ENCODE assay signal across 8 cellular contexts in genomic region chr2:231673348-231673770, GRCh38. TPM values are rescaled to one million over a fixed set of nuclear protein-coding genes. Genes with fewer than 3 reads are reported as not detected.
DNase-seq lines count a peak whose midpoint lies in the region; TF ChIP-seq lines count a peak whose summit lies in the region.

No MANE protein-coding gene starts in this region.

- intact Hi-C loops in activated CD4-positive, alpha-beta memory T cell treated with anti-CD3 and anti-CD28 coated beads for 36 hours (cut with micrococcal nuclease) = no loop called here

- H3K36me3 Mint-ChIP-seq in activated CD4-positive, alpha-beta memory T cell treated with anti-CD3 and anti-CD28 coated beads for 36 hours = no peaks in the 10 kb centered on the region

- no peak overlapping the region for H3K27ac Mint-ChIP-seq in activated CD4-positive, alpha-beta memory T cell treated with anti-CD3 and anti-CD28 coated beads for 36 hours

- peaks cover 9% of the 10 kb centered on the region for H3K4me1 Mint-ChIP-seq in activated CD4-positive, alpha-beta memory T cell treated with anti-CD3 and anti-CD28 coated beads for 36 hours (ENCODE audit: low read depth)

- H3K27me3 Mint-ChIP-seq in activated CD4-positive, alpha-beta memory T cell treated with anti-CD3 and anti-CD28 coated beads for 36 hours = no peaks in the 10 kb centered on the region

- CTCF ChIA-PET in activated CD4-positive, alpha-beta memory T cell treated with anti-CD3 and anti-CD28 coated beads for 36 hours (lab: Charles Lee) = interaction anchor here (0.7 to 21.7 kb wide), 4 partner anchors 26 to 61 kb away, joined by 3 to 578 read pairs (median 108); no protein-coding TSS in a partner anchor

- H3K4me3 ChIP-seq in choroid plexus epithelial cell (ENCODE audit: low read depth, low read length) = peak overlapping the region; percentile 58

- H3K4me3 Mint-ChIP-seq in activated CD4-positive, alpha-beta memory T cell treated with anti-CD3 and anti-CD28 coated beads for 36 hours = no peak overlapping the region

- POLR2A ChIA-PET in activated CD4-positive, alpha-beta memory T cell treated with anti-CD3 and anti-CD28 coated beads for 36 hours (lab: Charles Lee) = interaction anchor here (0.5 to 4.6 kb wide), 3 partner anchors 28 to 60 kb away, joined by 3 to 44 read pairs (median 6); no protein-coding TSS in a partner anchor

- DNase-seq in DMS79 (lab: John Stamatoyannopoulos, UW) = peak; percentile 89
- peak; percentile 86 for DNase-seq in NCI-H2029 treated with DMSO at 0.1 percent for 48 hours (lab: John Stamatoyannopoulos, UW)
- DNase-seq in choroid plexus epithelial cell (ENCODE audit: low read depth) = peak; percentile 73
- peak; percentile 70 for DNase-seq in mucosa of gallbladder (ENCODE audit: low spot score)
- DNase-seq in activated CD4-positive, CD25-positive, alpha-beta regulatory T cell treated with anti-CD3 and anti-CD28 coated beads, Interleukin-2, amount 50 U/mL, for 72 hours = no peak
- no peak for DNase-seq in activated CD4-positive, alpha-beta memory T cell treated with anti-CD3 and anti-CD28 coated beads for 36 hours
- no peak for DNase-seq in stimulated activated CD4-positive, alpha-beta T cell treated with anti-CD3 and anti-CD28 coated beads, Interleukin-15, amount 100 ng/mL, for 24 hours
- DNase-seq in inferior parietal cortex (ENCODE audit: extremely low spot score) = no peak

- no peak for TF ChIP-seq CTCF in choroid plexus epithelial cell (conservative IDR thresholded peaks at IDR 0.05; ENCODE audit: low read depth, low read length)

- H3K9me3 Mint-ChIP-seq in activated CD4-positive, alpha-beta memory T cell treated with anti-CD3 and anti-CD28 coated beads for 36 hours = no peaks in the 10 kb centered on the region

RNA-seq across cellular contexts. Expression of gene PTMA, which starts 35.0 kb away (rescaled TPM):
- 763 TPM for total RNA-seq in mucosa of gallbladder
- total RNA-seq in activated CD4-positive, alpha-beta memory T cell treated with anti-CD3 and anti-CD28 coated beads for 36 hours = 1,000 to 10,000 TPM; 1,763 to 1,778 TPM

Comparison
In these comparisons a context has a peak if more than half of its experiments do, and no peak if none do; other contexts are left out.
1. DNase-seq: peak in DMS79 (single experiment), NCI-H2029 treated with DMSO at 0.1 percent for 48 hours (single experiment), choroid plexus epithelial cell (single experiment) and mucosa of gallbladder (single experiment); none in activated CD4-positive, CD25-positive, alpha-beta regulatory T cell treated with anti-CD3 and anti-CD28 coated beads, Interleukin-2, amount 50 U/mL, for 72 hours (single experiment), activated CD4-positive, alpha-beta memory T cell treated with anti-CD3 and anti-CD28 coated beads for 36 hours (single experiment), stimulated activated CD4-positive, alpha-beta T cell treated with anti-CD3 and anti-CD28 coated beads, Interleukin-15, amount 100 ng/mL, for 24 hours (single experiment) and inferior parietal cortex (single experiment).